1 cellular context compared by ENCODE assay signal in the genomic region with DNA sequence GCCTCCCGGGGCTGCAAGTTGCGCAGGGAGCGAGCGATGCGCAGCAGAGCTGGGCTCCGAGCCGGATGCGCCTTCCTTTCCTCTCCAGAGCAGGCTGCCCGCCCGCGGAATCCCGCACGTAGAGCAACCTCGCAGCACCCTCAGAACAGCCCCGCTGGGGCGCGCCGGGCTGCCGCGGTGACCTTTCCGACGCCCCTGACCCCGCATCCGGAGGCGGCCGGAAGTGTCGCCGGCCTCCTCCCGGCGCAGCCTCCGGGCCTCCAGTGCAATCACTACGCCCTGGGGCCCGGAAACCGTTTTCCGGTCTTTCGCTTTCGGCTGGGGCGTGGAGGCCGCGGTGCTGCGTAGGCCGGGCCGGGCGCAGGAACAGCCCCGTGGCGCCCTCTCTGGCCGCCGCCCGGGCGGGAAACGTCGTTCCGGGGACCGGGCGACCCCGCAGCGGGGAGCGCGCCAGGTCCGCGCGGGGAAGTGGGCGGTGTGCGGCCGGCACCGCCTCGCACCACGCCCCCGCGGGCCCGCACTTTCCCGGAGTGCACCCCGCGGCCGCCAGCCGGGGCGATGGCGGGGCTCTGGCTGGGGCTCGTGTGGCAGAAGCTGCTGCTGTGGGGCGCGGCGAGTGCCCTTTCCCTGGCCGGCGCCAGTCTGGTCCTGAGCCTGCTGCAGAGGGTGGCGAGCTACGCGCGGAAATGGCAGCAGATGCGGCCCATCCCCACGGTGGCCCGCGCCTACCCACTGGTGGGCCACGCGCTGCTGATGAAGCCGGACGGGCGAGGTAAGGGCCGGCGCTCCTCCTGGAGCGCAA.
TF ChIP-seq lines count a peak whose summit lies in the region.

TSS of gene CYP4V2 (plus strand) at position 302 of the 802 bp plus-strand sequence. CDS start at position 559, 257 bp downstream.

TF ChIP-seq in IMR-90, 13 proteins besides CTCF, POLR2A, EP300 and RAD21 (continued from another document):
- no peak for TF ChIP-seq USF2 (IDR thresholded peaks at IDR 0.05; ENCODE audit: low read depth, low read length)
- no peak for TF ChIP-seq RCOR1 (IDR thresholded peaks at IDR 0.05; ENCODE audit: insufficient replicate concordance, low read length)
- TF ChIP-seq MAZ (IDR thresholded peaks at IDR 0.05; ENCODE audit: borderline replicate concordance, low read depth, low read length) = no peak
- TF ChIP-seq BHLHE40 (IDR thresholded peaks at IDR 0.05; ENCODE audit: low read depth, low read length) = no peak
- no peak for TF ChIP-seq MAFK (IDR thresholded peaks at IDR 0.05; ENCODE audit: low read depth, low read length)
- TF ChIP-seq CEBPB (IDR thresholded peaks at IDR 0.05; ENCODE audit: low read depth, low read length) = no peak
- TF ChIP-seq SMC3 (IDR thresholded peaks at IDR 0.05; ENCODE audit: low read depth, low read length) = no peak
- TF ChIP-seq NFE2L2 (IDR thresholded peaks at IDR 0.05; ENCODE audit: low read depth, low read length) = no peak
